In the genomic region with DNA sequence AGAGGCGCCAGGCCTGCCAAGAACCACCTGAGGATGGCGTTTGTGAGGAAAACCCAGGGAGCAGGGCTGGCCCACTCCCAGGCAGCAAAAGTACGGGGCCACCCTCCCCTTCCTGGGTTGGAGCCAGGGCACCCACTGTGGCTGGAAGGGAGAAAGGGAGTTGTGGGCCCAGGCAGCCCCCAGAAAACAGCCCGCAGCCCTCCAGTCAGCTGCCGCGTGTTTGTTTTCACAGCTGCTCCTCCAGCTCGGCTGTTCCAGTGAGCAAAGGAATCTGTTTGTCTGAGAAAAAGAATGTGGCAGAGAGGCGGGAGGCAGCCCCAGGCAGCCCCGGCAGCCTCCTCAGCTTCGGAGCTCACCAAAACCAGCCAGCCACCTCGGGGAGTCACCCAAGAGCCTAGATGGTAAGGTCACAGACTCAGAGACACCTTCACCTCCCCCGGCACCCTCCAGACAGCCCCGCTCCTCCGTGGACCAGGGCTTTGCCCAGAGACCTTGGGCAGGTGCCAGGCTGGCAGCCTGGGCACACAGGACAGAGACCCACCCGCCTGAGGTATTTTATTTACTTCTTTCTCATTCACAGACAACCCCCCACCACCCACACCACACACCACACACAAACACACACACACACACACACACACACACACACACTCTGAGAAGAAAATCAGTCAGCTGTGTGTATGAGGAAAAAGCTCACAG, we compare ENCODE assay signal across 8 cellular contexts.
A peak's percentile ranks its signal among the peaks of the same experiment; 100 is the strongest.
DNase-seq lines count a peak whose midpoint lies in the region; ATAC-seq and TF ChIP-seq lines count a peak whose summit lies in the region.

No MANE protein-coding gene starts in this region.

- H3K79me2 ChIP-seq in GM23248 (ENCODE audit: insufficient read depth), result no peaks in the 10 kb centered on the region

- peak overlapping the region; percentile 60 for H2AFZ ChIP-seq in GM23248

- peak overlapping the region; percentile 42; the same call in 1 of the 2 replicates for H3K9ac ChIP-seq in GM23248
- H3K9ac ChIP-seq in rectal smooth muscle tissue (ENCODE audit: low read length), result no peak overlapping the region

- no peak for TF ChIP-seq EP300 in gastroesophageal sphincter (IDR thresholded peaks at IDR 0.05)

- DNase-seq in GM23248 (peak; percentile 56), RWPE2 (ENCODE audit: low spot score) (no peak), DMS153 (lab: John Stamatoyannopoulos, UW) (no peak), NCI-H446 (lab: John Stamatoyannopoulos, UW) (no peak), MV-4-11 (lab: John Stamatoyannopoulos, UW) (no peak)

- 0 out of 2 replicates have a peak overlapping the region, but pooled peaks have one; percentile 12 for H3K27ac ChIP-seq in GM23248
- H3K27ac ChIP-seq in RWPE2 (ENCODE audit: poor library complexity, severe bottlenecking), result no peak overlapping the region
- H3K27ac ChIP-seq in gastroesophageal sphincter, result peak overlapping the region; percentile 4 to 82 (median 80)
- peak overlapping the region; percentile 59 for H3K27ac ChIP-seq in rectal smooth muscle tissue (ENCODE audit: low read depth, low read length)

- peak overlapping the region; percentile 48 for H3K4me2 ChIP-seq in GM23248 (ENCODE audit: unreplicated experiment)

- no peak overlapping the region for H3K4me3 ChIP-seq in GM23248
- H3K4me3 ChIP-seq in RWPE2 (ENCODE audit: severe bottlenecking), result no peak overlapping the region
- no peak overlapping the region for H3K4me3 ChIP-seq in gastroesophageal sphincter
- H3K4me3 ChIP-seq in rectal smooth muscle tissue (ENCODE audit: low read length), result no peak overlapping the region

- no peak for TF ChIP-seq CTCF in RWPE2 (IDR thresholded peaks at IDR 0.05; ENCODE audit: poor library complexity, severe bottlenecking)
- no peak for TF ChIP-seq CTCF in gastroesophageal sphincter (IDR thresholded peaks at IDR 0.05)

- in situ Hi-C loops in GM23248 (cut with MboI), result no loop called here

- no peak for TF ChIP-seq POLR2A in gastroesophageal sphincter (IDR thresholded peaks at IDR 0.05)

- no peaks in the 10 kb centered on the region for H4K20me1 ChIP-seq in GM23248 (ENCODE audit: insufficient read depth)

- H3K9me2 ChIP-seq in GM23248 (ENCODE audit: insufficient read depth), result no peaks in the 10 kb centered on the region

- peak; percentile 26; the same call in 1 of the 3 replicates for ATAC-seq in RWPE2 (ENCODE audit: low read depth)
- peak; percentile 44 for ATAC-seq in gastroesophageal sphincter
- no peak for ATAC-seq in HG03108 (IDR thresholded peaks at IDR 0.05; ENCODE audit: unreplicated experiment)

- H3K4me1 ChIP-seq in GM23248 (ENCODE audit: insufficient read depth) (peaks cover 24% of the 10 kb centered on the region), RWPE2 (ENCODE audit: insufficient read depth, poor library complexity, severe bottlenecking) (peaks cover 9% of the 10 kb centered on the region), gastroesophageal sphincter (peaks cover 0 to 51% (median 21%) of the 10 kb centered on the region in 3 donors), rectal smooth muscle tissue (ENCODE audit: control insufficient read depth, insufficient read depth, low read length) (peaks cover 5% of the 10 kb centered on the region)

- H3K27me3 ChIP-seq in GM23248 (replicated peaks; ENCODE audit: insufficient read depth) (no peaks in the 10 kb centered on the region), RWPE2 (ENCODE audit: insufficient read depth, poor library complexity, severe bottlenecking) (no peaks in the 10 kb centered on the region), gastroesophageal sphincter (no peaks in the 10 kb centered on the region), rectal smooth muscle tissue (ENCODE audit: control insufficient read depth, insufficient read depth, low read length) (peaks cover 2% of the 10 kb centered on the region)

- peaks cover 9% of the 10 kb centered on the region for H3F3A ChIP-seq in GM23248 (ENCODE audit: insufficient read depth)

- 26 to 37% methylated on average over 5 to 12 of the region's 15 CpGs for WGBS in GM23248 (ENCODE audit: low coverage in 1 of 2, low lambda C conversion rate in 2 of 2, missing lambda C conversion rate in 2 of 2), 2 experiments
- WGBS in gastroesophageal sphincter (ENCODE audit: low coverage in 1 of 2), 2 donors, result 0 to 60% methylated on average over 1 to 2 of the region's 15 CpGs

- H3K36me3 ChIP-seq in GM23248 (ENCODE audit: low read depth) (no peaks in the 10 kb centered on the region), RWPE2 (ENCODE audit: low read depth) (no peaks in the 10 kb centered on the region), gastroesophageal sphincter (no peaks in the 10 kb centered on the region), rectal smooth muscle tissue (ENCODE audit: control insufficient read depth, insufficient read depth, low read length) (no peaks in the 10 kb centered on the region)

- H3K9me3 ChIP-seq in GM23248 (ENCODE audit: low read depth), result no peaks in the 10 kb centered on the region
- H3K9me3 ChIP-seq in RWPE2 (ENCODE audit: severe bottlenecking), result no peaks in the 10 kb centered on the region
- no peaks in the 10 kb centered on the region for H3K9me3 ChIP-seq in gastroesophageal sphincter
